ENCODE assay signal across 1 cellular context in genomic region chr19:35559281-35559659, GRCh38.
TF ChIP-seq lines count a peak whose summit lies in the region.

No MANE protein-coding gene starts in this region.

TF ChIP-seq in WTC11, 78 proteins besides CTCF, POLR2A, EP300 and RAD21 (continued from another document):
- TF ChIP-seq MLX (CRISPR knock-in tag; IDR thresholded peaks at IDR 0.05) (no peak), ZNF232 (CRISPR knock-in tag; IDR thresholded peaks at IDR 0.05) (no peak), SP1 (CRISPR knock-in tag; conservative IDR thresholded peaks at IDR 0.05) (no peak), ZNF532 (CRISPR knock-in tag; IDR thresholded peaks at IDR 0.05; ENCODE audit: borderline replicate concordance) (no peak)
